In genomic region chr20:20635006-20635405, GRCh38 we compare ENCODE assay signal across 18 cellular contexts.
DNase-seq lines count a peak whose midpoint lies in the region; ATAC-seq, FAIRE-seq and TF ChIP-seq lines count a peak whose summit lies in the region.
"Had no signal": no experiment of that assay in that cellular context is flagged by ENCODE, and none has a peak within 500 bp of the region (broad histone marks: within the 10 kb centered on the region; RNA-seq: fewer than 3 reads in every experiment).

No MANE protein-coding gene starts in this region.

- ATAC-seq in A549, result no peak
- ATAC-seq in IMR-90 (ENCODE audit: low read depth), result no peak
- ATAC-seq in GM21529 (IDR thresholded peaks at IDR 0.05; ENCODE audit: unreplicated experiment), result no peak
- ATAC-seq in GM21390 (IDR thresholded peaks at IDR 0.05; ENCODE audit: unreplicated experiment), result no peak

- dilution Hi-C loops in IMR-90 (cut with HindIII; ENCODE audit: low sequenced_read_pairs, unreplicated experiment), result no loop called here

- TF ChIP-seq POLR2A in A549 (IDR thresholded peaks at IDR 0.05; ENCODE audit: low read length) (no peak), IMR-90 (IDR thresholded peaks at IDR 0.05; ENCODE audit: low read depth, low read length) (no peak)

- no peak overlapping the region for H2AK9ac ChIP-seq in IMR-90 (replicated peaks; ENCODE audit: low read depth, low read length, poor library complexity)

- no peak overlapping the region for H3K56ac ChIP-seq in IMR-90 (ENCODE audit: extremely low read depth, insufficient read depth, low read length)

- no peak overlapping the region for H2BK15ac ChIP-seq in IMR-90 (ENCODE audit: low read depth, low read length)

- H3K23ac ChIP-seq in IMR-90 (ENCODE audit: low read depth, low read length), result no peak overlapping the region

- POLR2A ChIA-PET in A549 (lab: Yijun Ruan, JAX) (no interaction called here), IMR-90 (lab: Charles Lee; ENCODE audit: unreplicated experiment) (no interaction called here)

- no peaks in the 10 kb centered on the region for H3K36me3 ChIP-seq in IMR-90 (ENCODE audit: control insufficient read depth, insufficient read depth, low read length)
- peaks cover 8% of the 10 kb centered on the region for H3K36me3 ChIP-seq in bronchial epithelial cell (ENCODE audit: control insufficient read depth, insufficient read depth, low read length)
- H3K36me3 ChIP-seq: BE2C, HAP-1 had no signal

- no peak overlapping the region for H4K91ac ChIP-seq in IMR-90 (ENCODE audit: insufficient read depth, low read depth, low read length)

- no peaks in the 10 kb centered on the region for H3K9me3 ChIP-seq in A549
- no peaks in the 10 kb centered on the region for H3K9me3 ChIP-seq in IMR-90 (ENCODE audit: control insufficient read depth, insufficient read depth, low read length)
- H3K9me3 ChIP-seq: BE2C, Caco-2, HAP-1 had no signal

- H2BK120ac ChIP-seq in IMR-90 (ENCODE audit: low read depth, low read length), result no peak overlapping the region

- no peak overlapping the region for H3K4me3 ChIP-seq in A549
- no peak overlapping the region for H3K4me3 ChIP-seq in IMR-90 (ENCODE audit: insufficient read depth, low read depth, low read length)
- H3K4me3 ChIP-seq in bronchial epithelial cell (ENCODE audit: low read depth, low read length), result no peak overlapping the region
- H3K4me3 ChIP-seq: HAP-1 had no signal

- WGBS in A549 (ENCODE audit: missing lambda C conversion rate), result 87% methylated on average over 2 of the region's 2 CpGs
- WGBS in IMR-90 (ENCODE audit: extremely low coverage in 2 of 2, insufficient read length in 1 of 2), 2 experiments, result 90% methylated on average over 2 of the region's 2 CpGs; no CpG with 5 or more reads in 1 of the 2 experiments

- H3K4me1 ChIP-seq in A549, result no peaks in the 10 kb centered on the region
- no peaks in the 10 kb centered on the region for H3K4me1 ChIP-seq in IMR-90 (ENCODE audit: control insufficient read depth, insufficient read depth, low read length)
- H3K4me1 ChIP-seq: Caco-2, HAP-1 had no signal

- no peak overlapping the region for H2BK20ac ChIP-seq in IMR-90 (ENCODE audit: low read depth, low read length)

- no peaks in the 10 kb centered on the region for H3K79me1 ChIP-seq in IMR-90 (ENCODE audit: low read depth in 1 of 2, low read length in 2 of 2)

- no peak overlapping the region for H4K5ac ChIP-seq in IMR-90 (ENCODE audit: low read depth, low read length)

- H2BK5ac ChIP-seq in IMR-90 (ENCODE audit: low read depth, low read length, poor library complexity, severe bottlenecking), result no peak overlapping the region

- H3K4ac ChIP-seq in IMR-90 (ENCODE audit: low read depth, low read length), result no peak overlapping the region

- no peak overlapping the region for H3K18ac ChIP-seq in IMR-90 (ENCODE audit: low read depth, low read length)

- no TSS peak for BruUV-seq in IMR-90 (replicated peaks; lab: Mats Ljungman, UMichigan)

- no peak overlapping the region for H3K9ac ChIP-seq in IMR-90 (ENCODE audit: low read depth, low read length)
- H3K9ac ChIP-seq: KMS-11 had no signal

- CTCF ChIA-PET in A549 (lab: Yijun Ruan, JAX) (no interaction called here), IMR-90 (lab: Yijun Ruan, JAX) (interaction anchor here (0.5 kb wide), 1 partner anchor 115 kb away, joined by 4 read pairs; no protein-coding TSS in a partner anchor)

- no peak overlapping the region for H3K27ac ChIP-seq in A549
- H3K27ac ChIP-seq in IMR-90 (ENCODE audit: insufficient read depth, low read length), result no peak overlapping the region
- H3K27ac ChIP-seq: HL-60, KMS-11 had no signal

- FAIRE-seq in A549 (lab: Jason Lieb, UNC) (no peak), bronchial epithelial cell (lab: Jason Lieb, UNC) (peak; percentile 28)
- FAIRE-seq: D721Med, G401.6 had no signal

- H2AK5ac ChIP-seq in IMR-90 (ENCODE audit: low read depth, low read length), result no peak overlapping the region

- TF ChIP-seq CTCF in A549 (IDR thresholded peaks at IDR 0.05) (no peak), IMR-90 (conservative IDR thresholded peaks at IDR 0.05; ENCODE audit: low read depth, low read length) (no peak), bronchial epithelial cell (IDR thresholded peaks at IDR 0.05; ENCODE audit: insufficient read depth, low read length, severe bottlenecking) (no peak)

- DNase-seq in A549 (ENCODE audit: low read depth in 1 of 2, low spot score in 1 of 2) (no peak), IMR-90 (no peak), OCI-M1 (lab: John Stamatoyannopoulos, UW) (peak; percentile 2), bronchial epithelial cell (ENCODE audit: low read depth) (no peak), HK-2 (ENCODE audit: unreplicated experiment) (no peak)
- DNase-seq in activated CD4-positive, alpha-beta T cell treated with anti-CD3 and anti-CD28 coated beads, Interleukin-2, amount 50 U/mL, for 1 hour, result no peak
- DNase-seq: ACHN; BE2C; C1 segment of cervical spinal cord; Caco-2; CD4-positive, alpha-beta T cell had no signal

- H4K20me1 ChIP-seq in IMR-90 (ENCODE audit: insufficient read depth, low read length), result no peaks in the 10 kb centered on the region

- TF ChIP-seq EP300 in A549 (IDR thresholded peaks at IDR 0.05), result no peak

- H3K4me2 ChIP-seq in A549 (no peak overlapping the region), IMR-90 (ENCODE audit: low read depth, low read length) (no peak overlapping the region)
- H3K4me2 ChIP-seq: KMS-11 had no signal

- no peak overlapping the region for H2AFZ ChIP-seq in IMR-90 (replicated peaks; ENCODE audit: low read length, poor library complexity)

- TF ChIP-seq RAD21 in A549 (conservative IDR thresholded peaks at IDR 0.05 in 1 of 2, IDR thresholded peaks at IDR 0.05 in 1 of 2) (no peak), IMR-90 (IDR thresholded peaks at IDR 0.05; ENCODE audit: low read length) (no peak)

- H3K27me3 ChIP-seq in IMR-90 (ENCODE audit: control insufficient read depth, insufficient read depth, low read length), result no peaks in the 10 kb centered on the region
- H3K27me3 ChIP-seq in bronchial epithelial cell (ENCODE audit: control insufficient read depth, insufficient read depth, low read length), result no peaks in the 10 kb centered on the region
- H3K27me3 ChIP-seq: BE2C had no signal

- intact Hi-C loops in IMR-90 (cut with micrococcal nuclease), result no loop called here

- in situ Hi-C loops in IMR-90 (cut with MboI; ENCODE audit: low sequenced_read_pairs), result no loop called here

- peaks cover 3% of the 10 kb centered on the region; the same call in 1 of the 2 replicates for H3K9me1 ChIP-seq in IMR-90 (ENCODE audit: insufficient read depth, low read length)

- no peak overlapping the region for H4K8ac ChIP-seq in IMR-90 (ENCODE audit: low read depth in 2 of 2, low read length in 2 of 2)

- no peak overlapping the region for H3K14ac ChIP-seq in IMR-90 (replicated peaks; ENCODE audit: low read depth, low read length)

TF ChIP-seq in A549, 52 proteins besides CTCF, POLR2A, EP300 and RAD21:
- TF ChIP-seq CHD2 (IDR thresholded peaks at IDR 0.05; ENCODE audit: low read length, partially characterized antibody), result no peak
- peak; percentile 39 to 49; a peak in 2 of 4 replicates for TF ChIP-seq CEBPB (IDR thresholded peaks at IDR 0.05)
- TF ChIP-seq POLR2AphosphoS2 (conservative IDR thresholded peaks at IDR 0.05; ENCODE audit: low read length), result no peak
- TF ChIP-seq EHMT2 (IDR thresholded peaks at IDR 0.05; ENCODE audit: low read depth), result no peak

TF ChIP-seq in IMR-90, 13 proteins besides CTCF, POLR2A, EP300 and RAD21:
- TF ChIP-seq CHD1 (IDR thresholded peaks at IDR 0.05; ENCODE audit: low read depth, low read length), result no peak
- no peak for TF ChIP-seq FOS (IDR thresholded peaks at IDR 0.05; ENCODE audit: low read depth, low read length)
- peak; percentile 66 for TF ChIP-seq CEBPB (IDR thresholded peaks at IDR 0.05; ENCODE audit: low read depth, low read length)
- no peak for TF ChIP-seq RFX5 (IDR thresholded peaks at IDR 0.05; ENCODE audit: low read depth, low read length)
- TF ChIP-seq BHLHE40 (IDR thresholded peaks at IDR 0.05; ENCODE audit: low read depth, low read length), result no peak
- TF ChIP-seq RCOR1 (IDR thresholded peaks at IDR 0.05; ENCODE audit: insufficient replicate concordance, low read length), result no peak
TF ChIP-seq in IMR-90: peak in this region for 1.
